Comparison of ENCODE assay signal across 19 cellular contexts in the genomic region with DNA sequence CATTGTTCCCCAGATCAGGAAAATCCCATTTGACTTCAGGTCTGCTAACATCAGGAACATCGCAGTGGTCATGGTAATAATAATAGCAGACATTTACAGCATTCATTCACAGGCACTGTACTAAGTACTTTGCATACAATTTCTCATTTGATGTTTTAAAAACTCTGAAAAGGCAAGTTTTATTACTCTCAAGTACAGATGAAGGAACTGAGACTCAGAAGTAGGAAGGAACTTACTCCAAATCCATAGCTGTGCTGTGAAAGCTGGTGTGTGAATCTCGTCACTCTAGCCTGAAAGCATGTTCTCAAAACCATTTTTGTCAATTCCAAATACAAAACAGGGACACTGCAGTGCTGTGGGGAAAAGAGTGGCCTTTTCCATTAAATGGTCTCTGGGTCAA.
DNase-seq lines count a peak whose midpoint lies in the region; ATAC-seq, FAIRE-seq and TF ChIP-seq lines count a peak whose summit lies in the region.
"Had no signal": no experiment of that assay in that cellular context is flagged by ENCODE, and none has a peak within 500 bp of the region (broad histone marks: within the 10 kb centered on the region; RNA-seq: fewer than 3 reads in every experiment).

No MANE protein-coding gene starts in this region.

- ATAC-seq in GM12878 (no peak), gastrocnemius medialis (no peak), HG03097 (IDR thresholded peaks at IDR 0.05; ENCODE audit: low FRiP score, unreplicated experiment) (no peak)

- no TSS peak for BruUV-seq in GM12878 (replicated peaks; lab: Mats Ljungman, UMichigan)

- no peak overlapping the region for H3K4me3 ChIP-seq in GM12878
- H3K4me3 ChIP-seq in gastrocnemius medialis: no peak overlapping the region
- H3K4me3 ChIP-seq in small intestine (ENCODE audit: low read depth in 1 of 2, low read length in 2 of 2): no peak overlapping the region

- H3K27me3 ChIP-seq in GM12878 (replicated peaks in 1 of 2; ENCODE audit: control insufficient read depth in 2 of 2, insufficient read depth in 2 of 2, low read length in 1 of 2): peaks cover 0 to 2% of the 10 kb centered on the region in 2 experiments; a peak in 2 of 4 replicates
- H3K27me3 ChIP-seq in gastrocnemius medialis: no peaks in the 10 kb centered on the region
- no peaks in the 10 kb centered on the region for H3K27me3 ChIP-seq in small intestine (ENCODE audit: control insufficient read depth in 2 of 2, insufficient read depth in 2 of 2, low read length in 2 of 2)

- WGBS in GM12878 (ENCODE audit: insufficient coverage, insufficient replicate concordance, low lambda C conversion rate, missing lambda C conversion rate): 45% methylated on average over 2 of the region's 2 CpGs
- 83 to 85% (median 85%) methylated on average over 2 of the region's 2 CpGs for WGBS in small intestine, 3 donors

- no peak overlapping the region for H3K9ac ChIP-seq in GM12878 (ENCODE audit: control insufficient read depth, insufficient read depth, low read length)

- H3K4me1 ChIP-seq in GM12878 (ENCODE audit: control insufficient read depth, insufficient read depth, low read length) (peaks cover 3% of the 10 kb centered on the region; the same call in 1 of the 2 replicates), gastrocnemius medialis (peaks cover 2 to 30% of the 10 kb centered on the region in 2 donors), small intestine (ENCODE audit: control insufficient read depth in 2 of 2, insufficient read depth in 1 of 2, low read depth in 1 of 2, low read length in 1 of 2) (peaks cover 0 to 1% of the 10 kb centered on the region in 2 donors)

- intact Hi-C loops in GM12878 (cut with micrococcal nuclease; ENCODE audit: unreplicated experiment) (loop anchor here (5.0 kb wide), 1 partner anchor 178 kb away; a partner anchor contains a TSS), gastrocnemius medialis (cut with DNase I; ENCODE audit: low total_unique reads) (no loop called here)

- in situ Hi-C loops in GM12878 (cut with MboI): no loop called here
- in situ Hi-C loops in gastrocnemius medialis (cut with MboI; ENCODE audit: low sequenced_read_pairs in 4 of 4): no loop called here

- H2AFZ ChIP-seq in GM12878 (ENCODE audit: control insufficient read depth, low read depth, low read length): no peak overlapping the region

- SMC1A ChIA-PET in GM12878 (lab: Charles Lee; ENCODE audit: uncharacterized antibody, unreplicated experiment): no interaction called here

- no peaks in the 10 kb centered on the region for H4K20me1 ChIP-seq in GM12878 (ENCODE audit: control insufficient read depth, insufficient read depth)

- TF ChIP-seq RAD21 in GM12878 (IDR thresholded peaks at IDR 0.05; ENCODE audit: insufficient read depth, low read depth, low read length): no peak

- H3K79me2 ChIP-seq in GM12878 (ENCODE audit: control insufficient read depth, insufficient read depth, low read length): no peaks in the 10 kb centered on the region

- H3K9me3 ChIP-seq in GM12878 (replicated peaks; ENCODE audit: control insufficient read depth, insufficient read depth, low read length) (no peaks in the 10 kb centered on the region), gastrocnemius medialis (no peaks in the 10 kb centered on the region), small intestine (ENCODE audit: control insufficient read depth, low read depth) (no peaks in the 10 kb centered on the region)

- POLR2A ChIA-PET in GM12878 (lab: Charles Lee): no interaction called here

- FAIRE-seq in GM12878 (lab: Jason Lieb, UNC) (peak; percentile 47), small intestine (lab: Jason Lieb, UNC) (no peak)
- FAIRE-seq: D721Med, H54 had no signal

- TF ChIP-seq CTCF in GM12878 (IDR thresholded peaks at IDR 0.05 in 2 of 3, conservative IDR thresholded peaks at IDR 0.05 in 1 of 3; ENCODE audit: control insufficient read depth in 2 of 3, extremely low read depth in 1 of 3, insufficient read depth in 1 of 3, low read depth in 3 of 3, low read length in 3 of 3) (no peak), gastrocnemius medialis (IDR thresholded peaks at IDR 0.05 in 4 of 5, conservative IDR thresholded peaks at IDR 0.05 in 1 of 5) (no peak)

- H3K4me2 ChIP-seq in GM12878 (ENCODE audit: control insufficient read depth, insufficient read depth): no peak overlapping the region

- no peak for TF ChIP-seq EP300 in GM12878 (IDR thresholded peaks at IDR 0.05; ENCODE audit: borderline replicate concordance in 1 of 2, control insufficient read depth in 1 of 2, low read depth in 2 of 2, low read length in 2 of 2)

- peak; percentile 30 for DNase-seq in SIG-M5 treated with dmso at 0.1 percent for 504 hours (lab: John Stamatoyannopoulos, UW; ENCODE audit: unreplicated experiment)
- DNase-seq in SIG-M5 (lab: John Stamatoyannopoulos, UW): no peak
- DNase-seq in MV-4-11 (lab: John Stamatoyannopoulos, UW): peak; percentile 59
- DNase-seq in GM12878 (ENCODE audit: low read depth, low spot score): no peak
- DNase-seq in gastrocnemius medialis: no peak
- no peak for DNase-seq in NCI-H2107 (lab: John Stamatoyannopoulos, UW)
- DNase-seq in small intestine: no peak
- DNase-seq: 8988T; CD8-positive, alpha-beta memory T cell; DMS79; HFFc6; NCI-H1417 treated with DMSO at 0.1 percent for 48 hours; NCI-H1930; NCI-H510A; NCI-H774; SHP77 treated with DMSO at 0.1 percent for 48 hours had no signal

- no peak for TF ChIP-seq POLR2A in GM12878 (IDR thresholded peaks at IDR 0.05; ENCODE audit: low read depth, low read length)
- no peak for TF ChIP-seq POLR2A in gastrocnemius medialis (IDR thresholded peaks at IDR 0.05)

- H3K27ac ChIP-seq in GM12878 (ENCODE audit: control insufficient read depth, insufficient read depth) (no peak overlapping the region), gastrocnemius medialis (peak overlapping the region in 3 of 4 donors; percentile 19 to 37 (median 37)), small intestine (ENCODE audit: low read depth in 1 of 2, low read length in 1 of 2) (no peak overlapping the region)

- no peaks in the 10 kb centered on the region for H3K36me3 ChIP-seq in GM12878 (ENCODE audit: control insufficient read depth in 2 of 2, insufficient read depth in 2 of 2, low read length in 1 of 2)
- no peaks in the 10 kb centered on the region for H3K36me3 ChIP-seq in gastrocnemius medialis
- H3K36me3 ChIP-seq in small intestine (ENCODE audit: control insufficient read depth in 2 of 2, insufficient read depth in 2 of 2, low read length in 2 of 2): no peaks in the 10 kb centered on the region

- CTCF ChIA-PET in GM12878 (lab: Yijun Ruan, JAX): interaction anchor here (0.6 kb wide), 1 partner anchor 144 kb away, joined by 5 read pairs; no protein-coding TSS in a partner anchor

- RAD21 ChIA-PET in GM12878 (lab: Charles Lee; ENCODE audit: unreplicated experiment): no interaction called here

TF ChIP-seq in GM12878, 131 proteins besides CTCF, POLR2A, EP300 and RAD21:
- TF ChIP-seq SPI1 (IDR thresholded peaks at IDR 0.05; ENCODE audit: borderline replicate concordance, insufficient read depth, low read depth, low read length) (0 out of 2 replicates have a peak, but pooled peaks have one; percentile 3), RB1 (IDR thresholded peaks at IDR 0.05; ENCODE audit: borderline replicate concordance) (no peak)
- TF ChIP-seq, protein P1, sequence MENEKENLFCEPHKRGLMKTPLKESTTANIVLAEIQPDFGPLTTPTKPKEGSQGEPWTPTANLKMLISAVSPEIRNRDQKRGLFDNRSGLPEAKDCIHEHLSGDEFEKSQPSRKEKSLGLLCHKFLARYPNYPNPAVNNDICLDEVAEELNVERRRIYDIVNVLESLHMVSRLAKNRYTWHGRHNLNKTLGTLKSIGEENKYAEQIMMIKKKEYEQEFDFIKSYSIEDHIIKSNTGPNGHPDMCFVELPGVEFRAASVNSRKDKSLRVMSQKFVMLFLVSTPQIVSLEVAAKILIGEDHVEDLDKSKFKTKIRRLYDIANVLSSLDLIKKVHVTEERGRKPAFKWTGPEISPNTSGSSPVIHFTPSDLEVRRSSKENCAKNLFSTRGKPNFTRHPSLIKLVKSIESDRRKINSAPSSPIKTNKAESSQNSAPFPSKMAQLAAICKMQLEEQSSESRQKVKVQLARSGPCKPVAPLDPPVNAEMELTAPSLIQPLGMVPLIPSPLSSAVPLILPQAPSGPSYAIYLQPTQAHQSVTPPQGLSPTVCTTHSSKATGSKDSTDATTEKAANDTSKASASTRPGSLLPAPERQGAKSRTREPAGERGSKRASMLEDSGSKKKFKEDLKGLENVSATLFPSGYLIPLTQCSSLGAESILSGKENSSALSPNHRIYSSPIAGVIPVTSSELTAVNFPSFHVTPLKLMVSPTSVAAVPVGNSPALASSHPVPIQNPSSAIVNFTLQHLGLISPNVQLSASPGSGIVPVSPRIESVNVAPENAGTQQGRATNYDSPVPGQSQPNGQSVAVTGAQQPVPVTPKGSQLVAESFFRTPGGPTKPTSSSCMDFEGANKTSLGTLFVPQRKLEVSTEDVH (IDR thresholded peaks at IDR 0.05; ENCODE audit: low read depth, partially characterized antibody): no peak

Comparison
In these comparisons a context has a peak if more than half of its experiments do, and no peak if none do; other contexts are left out.
1. DNase-seq: peak in SIG-M5 treated with dmso at 0.1 percent for 504 hours (single experiment) and MV-4-11 (single experiment); none in SIG-M5 (single experiment), GM12878 (single experiment), gastrocnemius medialis (0 of 2), NCI-H2107 (single experiment) and small intestine (single experiment).
2. H3K27ac ChIP-seq: peak in gastrocnemius medialis (3 of 4); none in GM12878 (single experiment) and small intestine (0 of 2).